8 cellular contexts compared by ENCODE assay signal in genomic region chr7:120272896-120273475, GRCh38. TPM values are rescaled to one million over a fixed set of nuclear protein-coding genes. Genes with fewer than 3 reads are reported as not detected.
DNase-seq lines count a peak whose midpoint lies in the region; ATAC-seq and TF ChIP-seq lines count a peak whose summit lies in the region.

KCND2 (plus strand) TSS chr7:120273175.

- ATAC-seq in HG02571 (IDR thresholded peaks at IDR 0.05; ENCODE audit: unreplicated experiment) = peak; percentile 31

- intact Hi-C loops in dendritic cell treated with granulocyte-macrophage colony-stimulating factor and Interleukin-4, amounts not matched to agents 40 ng/mL and 50 ng/mL, for 4 days (cut with micrococcal nuclease) = no loop called here

- H3K36me3 Mint-ChIP-seq in dendritic cell treated with granulocyte-macrophage colony-stimulating factor and Interleukin-4, amounts not matched to agents 40 ng/mL and 50 ng/mL, for 4 days (ENCODE audit: low read depth) = no peaks in the 10 kb centered on the region
- H3K36me3 Mint-ChIP-seq in mesothelial cell of epicardium = no peaks in the 10 kb centered on the region

- no peaks in the 10 kb centered on the region for H3K9me3 Mint-ChIP-seq in dendritic cell treated with granulocyte-macrophage colony-stimulating factor and Interleukin-4, amounts not matched to agents 40 ng/mL and 50 ng/mL, for 4 days
- no peaks in the 10 kb centered on the region for H3K9me3 Mint-ChIP-seq in mesothelial cell of epicardium

- no peak for TF ChIP-seq CTCF in mesothelial cell of epicardium (IDR thresholded peaks at IDR 0.05; ENCODE audit: unreplicated experiment)

- peaks cover 41% of the 10 kb centered on the region for H3K27me3 Mint-ChIP-seq in dendritic cell treated with granulocyte-macrophage colony-stimulating factor and Interleukin-4, amounts not matched to agents 40 ng/mL and 50 ng/mL, for 4 days
- peaks cover 30% of the 10 kb centered on the region for H3K27me3 Mint-ChIP-seq in mesothelial cell of epicardium (ENCODE audit: low read depth)

- peaks cover 6% of the 10 kb centered on the region for H3K4me1 Mint-ChIP-seq in dendritic cell treated with granulocyte-macrophage colony-stimulating factor and Interleukin-4, amounts not matched to agents 40 ng/mL and 50 ng/mL, for 4 days (ENCODE audit: low read depth)
- H3K4me1 Mint-ChIP-seq in mesothelial cell of epicardium = peaks cover 11% of the 10 kb centered on the region

- DNase-seq in DMS 273 (lab: John Stamatoyannopoulos, UW; ENCODE audit: unreplicated experiment) (peak; percentile 45), DMS 273 treated with DMSO at 0.1 percent for 48 hours (lab: John Stamatoyannopoulos, UW) (no peak), NCI-H1930 (lab: John Stamatoyannopoulos, UW) (peak; percentile 26 to 38), mesothelial cell of epicardium (ENCODE audit: low spot score in 2 of 2, unreplicated experiment in 2 of 2) (peak in 1 of 2 experiments; percentile 43), pons (ENCODE audit: low spot score) (no peak), dedifferentiated amniotic fluid mesenchymal stem cell (ENCODE audit: extremely low spot score) (no peak)

- peak within 1 kb of the TSS; percentile 35 for H3K4me3 Mint-ChIP-seq in dendritic cell treated with granulocyte-macrophage colony-stimulating factor and Interleukin-4, amounts not matched to agents 40 ng/mL and 50 ng/mL, for 4 days
- peak within 1 kb of the TSS; percentile 100 for H3K4me3 Mint-ChIP-seq in mesothelial cell of epicardium

- no peak within 1 kb of the TSS for H3K27ac Mint-ChIP-seq in dendritic cell treated with granulocyte-macrophage colony-stimulating factor and Interleukin-4, amounts not matched to agents 40 ng/mL and 50 ng/mL, for 4 days
- peak within 1 kb of the TSS; percentile 98 for H3K27ac Mint-ChIP-seq in mesothelial cell of epicardium

RNA-seq across cellular contexts. Expression of gene KCND2, which starts in this region (rescaled TPM):
- total RNA-seq in mesothelial cell of epicardium = 3.2 to 3.9 TPM (median 3.7 TPM) in 3 replicates

Comparison
In these comparisons a context has a peak if more than half of its experiments do, and no peak if none do; other contexts are left out.
1. DNase-seq: peak in DMS 273 (single experiment) and NCI-H1930 (2 of 2); none in DMS 273 treated with DMSO at 0.1 percent for 48 hours (single experiment), pons (single experiment) and dedifferentiated amniotic fluid mesenchymal stem cell (single experiment).